9 cellular contexts compared by ENCODE assay signal in the genomic region with DNA sequence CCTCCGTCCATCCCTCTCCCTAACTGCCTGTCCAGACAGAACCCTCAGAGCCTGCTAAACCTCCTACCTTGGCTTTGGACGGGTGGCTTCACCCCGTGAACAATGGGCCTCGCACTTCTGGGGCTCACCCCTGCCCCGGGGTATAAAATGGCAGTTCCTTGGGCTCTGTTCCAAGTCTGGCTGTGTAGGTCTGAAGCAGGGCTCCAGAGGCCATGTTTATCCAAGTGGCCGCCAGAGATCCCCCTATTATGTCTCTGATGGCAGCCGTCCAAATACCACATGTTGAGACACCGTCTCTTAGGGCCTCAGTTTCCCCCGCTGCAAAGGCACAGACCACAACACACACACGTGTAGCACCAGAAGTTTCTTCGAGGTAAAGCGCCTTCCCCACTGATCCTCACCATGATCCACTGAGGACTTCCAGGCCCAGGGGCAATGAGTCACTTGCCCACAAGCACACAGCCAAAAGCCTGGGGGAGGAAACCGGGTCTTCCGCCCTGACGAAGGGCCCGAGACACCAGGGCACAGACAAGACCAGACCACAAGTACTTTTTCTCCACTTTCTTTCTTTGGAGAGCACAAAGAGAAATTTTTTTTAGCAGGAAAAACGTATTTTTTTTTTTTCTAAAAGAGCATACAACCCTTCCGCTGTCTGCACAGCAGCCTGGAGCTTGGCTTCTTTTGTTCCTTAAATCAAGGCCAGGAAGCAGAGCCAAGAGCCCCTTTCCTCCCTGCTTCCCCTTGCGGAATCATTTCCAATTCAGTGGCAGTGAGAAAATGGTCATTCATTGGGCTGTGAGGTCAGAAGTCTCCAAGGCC. TPM values are rescaled to one million over a fixed set of nuclear protein-coding genes. Genes with fewer than 3 reads are reported as not detected.
DNase-seq lines count a peak whose midpoint lies in the region; ATAC-seq and TF ChIP-seq lines count a peak whose summit lies in the region.
"Had no signal": no experiment of that assay in that cellular context is flagged by ENCODE, and none has a peak within 500 bp of the region (broad histone marks: within the 10 kb centered on the region; RNA-seq: fewer than 3 reads in every experiment).

No MANE protein-coding gene starts in this region.

- no peaks in the 10 kb centered on the region for H4K20me1 ChIP-seq in GM23338 (replicated peaks; ENCODE audit: insufficient read depth)

- TF ChIP-seq POLR2A in heart left ventricle (IDR thresholded peaks at IDR 0.05) = no peak

- no peaks in the 10 kb centered on the region for H3K9me3 Mint-ChIP-seq in GM23338
- H3K9me3 Mint-ChIP-seq: memory B cell had no signal

- intact Hi-C loops in heart left ventricle (cut with DNase I) (loop anchor here in 1 of 10 donors (10.0 kb wide), 1 partner anchor 203 kb away; no protein-coding TSS in a partner anchor), cardiac septum (cut with DNase I) (no loop called here), aorta (cut with DNase I) (no loop called here)

- WGBS in heart left ventricle, 4 donors = 46 to 55% (median 50%) methylated on average over 19 of the region's 19 CpGs
- WGBS in aorta, 2 donors = 53 to 59% methylated on average over 19 of the region's 19 CpGs

- DNase-seq in heart left ventricle = peak; percentile 54 to 80 (median 75)
- DNase-seq in cardiac septum (ENCODE audit: low spot score) = no peak
- peak; percentile 37 for DNase-seq in adipocyte (ENCODE audit: low read depth)
- peak in 1 of 2 donors; percentile 77 for DNase-seq in aorta
- no peak for DNase-seq in DMS153 (lab: John Stamatoyannopoulos, UW)
- no peak for DNase-seq in DMS114 treated with DMSO at 0.1 percent for 48 hours (lab: John Stamatoyannopoulos, UW; ENCODE audit: unreplicated experiment)
- DNase-seq in GM23338 (ENCODE audit: low spot score) = no peak

- H3K9me3 ChIP-seq in heart left ventricle (no peaks in the 10 kb centered on the region), adipocyte (ENCODE audit: control insufficient read depth, low read length) (no peaks in the 10 kb centered on the region), aorta (ENCODE audit: control insufficient read depth, low read length) (no peaks in the 10 kb centered on the region)

- ATAC-seq in heart left ventricle (peak; percentile 2 to 69 (median 22)), aorta (ENCODE audit: low FRiP score) (peak; percentile 20), GM23338 (no peak)

- H3K27ac Mint-ChIP-seq in GM23338 = no peak overlapping the region; the same call in 1 of the 2 replicates
- H3K27ac Mint-ChIP-seq: memory B cell had no signal

- no peak overlapping the region for H3K4me3 Mint-ChIP-seq in GM23338
- H3K4me3 Mint-ChIP-seq: memory B cell had no signal

- H3K79me2 ChIP-seq in GM23338 (replicated peaks; ENCODE audit: insufficient read depth) = no peaks in the 10 kb centered on the region

- H3K27ac ChIP-seq in heart left ventricle = peak overlapping the region; percentile 26 to 94 (median 70)
- H3K27ac ChIP-seq in layer of hippocampus (ENCODE audit: low read depth, low read length) = peak overlapping the region; percentile 49
- no peak overlapping the region for H3K27ac ChIP-seq in aorta (ENCODE audit: low read depth in 1 of 2, low read length in 2 of 2)
- no peak overlapping the region for H3K27ac ChIP-seq in GM23338 (ENCODE audit: low read depth)

- H3K9me2 ChIP-seq in GM23338 (ENCODE audit: insufficient read depth) = no peaks in the 10 kb centered on the region

- peak overlapping the region in 1 of 12 donors; percentile 12 for H3K4me3 ChIP-seq in heart left ventricle
- H3K4me3 ChIP-seq in adipocyte (ENCODE audit: low read length) = peak overlapping the region; percentile 25
- no peak overlapping the region for H3K4me3 ChIP-seq in aorta (ENCODE audit: low read length in 2 of 2)
- H3K4me3 ChIP-seq in GM23338 = no peak overlapping the region

- H3K36me3 Mint-ChIP-seq in GM23338 (ENCODE audit: low read depth) = no peaks in the 10 kb centered on the region
- H3K36me3 Mint-ChIP-seq: memory B cell had no signal

- TF ChIP-seq CTCF in heart left ventricle (IDR thresholded peaks at IDR 0.05) (no peak), GM23338 (conservative IDR thresholded peaks at IDR 0.05; ENCODE audit: low read depth in 2 of 2) (no peak)

- no peaks in the 10 kb centered on the region for H3K36me3 ChIP-seq in heart left ventricle
- H3K36me3 ChIP-seq in adipocyte (ENCODE audit: control insufficient read depth, insufficient read depth, low read length, severe bottlenecking) = no peaks in the 10 kb centered on the region
- no peaks in the 10 kb centered on the region for H3K36me3 ChIP-seq in aorta (ENCODE audit: control insufficient read depth in 1 of 2, insufficient read depth in 2 of 2, low read length in 1 of 2)
- no peaks in the 10 kb centered on the region for H3K36me3 ChIP-seq in GM23338 (ENCODE audit: insufficient read depth)

- no peak overlapping the region for H2AFZ ChIP-seq in GM23338

- H3K4me1 Mint-ChIP-seq in GM23338 = peaks cover 16% of the 10 kb centered on the region

- H3K4me1 ChIP-seq in heart left ventricle (peaks cover 0 to 95% (median 56%) of the 10 kb centered on the region in 12 donors), adipocyte (ENCODE audit: control insufficient read depth, insufficient read depth, low read length) (peaks cover 21% of the 10 kb centered on the region), aorta (ENCODE audit: control insufficient read depth in 1 of 2, insufficient read depth in 2 of 2, low read length in 2 of 2) (peaks cover 0 to 3% of the 10 kb centered on the region in 2 donors), GM23338 (ENCODE audit: insufficient read depth) (no peaks in the 10 kb centered on the region)

- H3K27me3 ChIP-seq in heart left ventricle (no peaks in the 10 kb centered on the region), adipocyte (replicated peaks; ENCODE audit: control insufficient read depth, insufficient read depth, low read length) (peaks cover 29% of the 10 kb centered on the region), layer of hippocampus (ENCODE audit: control insufficient read depth, insufficient read depth, low read length) (no peaks in the 10 kb centered on the region), aorta (ENCODE audit: control insufficient read depth in 1 of 2, insufficient read depth in 2 of 2, low read length in 1 of 2) (no peaks in the 10 kb centered on the region), GM23338 (ENCODE audit: insufficient read depth) (no peaks in the 10 kb centered on the region)

- no peaks in the 10 kb centered on the region for H3F3A ChIP-seq in GM23338 (replicated peaks; ENCODE audit: low read depth)

- H3K27me3 Mint-ChIP-seq in GM23338 (ENCODE audit: insufficient read depth, low read depth, poor library complexity) = peaks cover 6% of the 10 kb centered on the region

- no peak overlapping the region for H3K9ac ChIP-seq in adipocyte (ENCODE audit: low read length)

- H3K4me2 ChIP-seq in GM23338 = no peak overlapping the region

TF ChIP-seq in GM23338, 12 proteins besides CTCF, POLR2A, EP300 and RAD21 (continues in another document):
- TF ChIP-seq STAT1 (IDR thresholded peaks at IDR 0.05; ENCODE audit: unreplicated experiment) (no peak), CREB1 (CRISPR knock-in tag; IDR thresholded peaks at IDR 0.05; ENCODE audit: low read depth) (no peak), ZNF114 (CRISPR knock-in tag; IDR thresholded peaks at IDR 0.05) (no peak), POLR2AphosphoS5 (IDR thresholded peaks at IDR 0.05; ENCODE audit: low read depth) (no peak), EZH2 (IDR thresholded peaks at IDR 0.05; ENCODE audit: low read depth, unreplicated experiment) (no peak)
- TF ChIP-seq, protein P1, sequence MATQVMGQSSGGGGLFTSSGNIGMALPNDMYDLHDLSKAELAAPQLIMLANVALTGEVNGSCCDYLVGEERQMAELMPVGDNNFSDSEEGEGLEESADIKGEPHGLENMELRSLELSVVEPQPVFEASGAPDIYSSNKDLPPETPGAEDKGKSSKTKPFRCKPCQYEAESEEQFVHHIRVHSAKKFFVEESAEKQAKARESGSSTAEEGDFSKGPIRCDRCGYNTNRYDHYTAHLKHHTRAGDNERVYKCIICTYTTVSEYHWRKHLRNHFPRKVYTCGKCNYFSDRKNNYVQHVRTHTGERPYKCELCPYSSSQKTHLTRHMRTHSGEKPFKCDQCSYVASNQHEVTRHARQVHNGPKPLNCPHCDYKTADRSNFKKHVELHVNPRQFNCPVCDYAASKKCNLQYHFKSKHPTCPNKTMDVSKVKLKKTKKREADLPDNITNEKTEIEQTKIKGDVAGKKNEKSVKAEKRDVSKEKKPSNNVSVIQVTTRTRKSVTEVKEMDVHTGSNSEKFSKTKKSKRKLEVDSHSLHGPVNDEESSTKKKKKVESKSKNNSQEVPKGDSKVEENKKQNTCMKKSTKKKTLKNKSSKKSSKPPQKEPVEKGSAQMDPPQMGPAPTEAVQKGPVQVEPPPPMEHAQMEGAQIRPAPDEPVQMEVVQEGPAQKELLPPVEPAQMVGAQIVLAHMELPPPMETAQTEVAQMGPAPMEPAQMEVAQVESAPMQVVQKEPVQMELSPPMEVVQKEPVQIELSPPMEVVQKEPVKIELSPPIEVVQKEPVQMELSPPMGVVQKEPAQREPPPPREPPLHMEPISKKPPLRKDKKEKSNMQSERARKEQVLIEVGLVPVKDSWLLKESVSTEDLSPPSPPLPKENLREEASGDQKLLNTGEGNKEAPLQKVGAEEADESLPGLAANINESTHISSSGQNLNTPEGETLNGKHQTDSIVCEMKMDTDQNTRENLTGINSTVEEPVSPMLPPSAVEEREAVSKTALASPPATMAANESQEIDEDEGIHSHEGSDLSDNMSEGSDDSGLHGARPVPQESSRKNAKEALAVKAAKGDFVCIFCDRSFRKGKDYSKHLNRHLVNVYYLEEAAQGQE (IDR thresholded peaks at IDR 0.05; ENCODE audit: unreplicated experiment) = no peak

RNA-seq across cellular contexts. Expression of a gene that starts 11.8 kb away (rescaled TPM):
- total RNA-seq in heart left ventricle (100 to 1,000 TPM in 1 of 9 donors, 10 to 100 TPM in 7, 1 to 10 TPM in 1; 5.2 to 111 (median 28.4) TPM), cardiac septum (6.7 TPM), aorta (10 to 100 TPM in 1 of 2 donors, 1 to 10 TPM in 1; 7.9 to 13.1 TPM)
- polyA plus RNA-seq in heart left ventricle (10 to 100 TPM in 1 of 2 donors, 1 to 10 TPM in 1; 4.0 to 12.1 TPM), aorta (under 1 TPM in 1 of 2 donors, not detected in 1; 0.20 TPM), GM23338 (2016; fragmentation: Nextera tagmentation; extraction: Ambion mirVana) (0.37 and 0.42 TPM in 2 replicates)
- total RNA-seq in GM23338 (2014; rRNA removed; shearing (Covaris generic)) = 0.12 and 0.14 TPM in 2 replicates

RNA-seq across cellular contexts. Expression of a gene that starts 47.1 kb away (rescaled TPM):
- total RNA-seq in heart left ventricle (10 to 100 TPM; 30.9 to 61.6 (median 42.6) TPM), cardiac septum (24.9 TPM), aorta (10 to 100 TPM; 12.0 to 13.4 TPM)
- polyA plus RNA-seq in heart left ventricle (10 to 100 TPM; 42.6 to 69.3 TPM), aorta (10 to 100 TPM in 1 of 2 donors, 1 to 10 TPM in 1; 9.6 to 33.7 TPM), GM23338 (2016; fragmentation: Nextera tagmentation; extraction: Ambion mirVana) (53.1 and 57.3 TPM in 2 replicates)
- 79.4 and 82.9 TPM in 2 replicates for total RNA-seq in GM23338 (2014; rRNA removed; shearing (Covaris generic))

RNA-seq across cellular contexts. Expression of a gene that starts 58.3 kb away (rescaled TPM):
- total RNA-seq in heart left ventricle (10 to 100 TPM; 54.2 to 86.2 (median 75.5) TPM), cardiac septum (49.2 TPM), aorta (10 to 100 TPM; 56.9 to 59.7 TPM)
- polyA plus RNA-seq in heart left ventricle (10 to 100 TPM; 34.0 to 55.9 TPM), aorta (10 to 100 TPM; 16.7 to 22.8 TPM), GM23338 (2016; fragmentation: Nextera tagmentation; extraction: Ambion mirVana) (3.6 and 3.7 TPM in 2 replicates)
- 7.9 and 8.7 TPM in 2 replicates for total RNA-seq in GM23338 (2014; rRNA removed; shearing (Covaris generic))

Comparison
In these comparisons a context has a peak if more than half of its experiments do, and no peak if none do; other contexts are left out.
1. DNase-seq: peak in heart left ventricle (5 of 5) and adipocyte (single experiment); none in cardiac septum (single experiment), DMS153 (single experiment), DMS114 treated with DMSO at 0.1 percent for 48 hours (single experiment) and GM23338 (single experiment).
2. H3K27ac ChIP-seq: peak in heart left ventricle (12 of 12) and layer of hippocampus (single experiment); none in aorta (0 of 2) and GM23338 (single experiment).